In genomic region chr7:106979551-106980357, GRCh38 we compare ENCODE assay signal across 22 cellular contexts.
DNase-seq lines count a peak whose midpoint lies in the region; TF ChIP-seq lines count a peak whose summit lies in the region.
"Had no signal": no experiment of that assay in that cellular context is flagged by ENCODE, and none has a peak within 500 bp of the region (broad histone marks: within the 10 kb centered on the region; RNA-seq: fewer than 3 reads in every experiment).

No MANE protein-coding gene starts in this region.

- H3K23ac ChIP-seq in mesenchymal stem cell (ENCODE audit: low read length in 2 of 2) = peak overlapping the region in 1 of 2 experiments; percentile 38

- intact Hi-C loops in dorsolateral prefrontal cortex (cut with DNase I) = no loop called here

- H2BK5ac ChIP-seq in mesenchymal stem cell (ENCODE audit: low read depth, low read length, poor library complexity, severe bottlenecking) = no peak overlapping the region

- H4K91ac ChIP-seq in mesenchymal stem cell (ENCODE audit: low read length) = no peak overlapping the region

- no peak overlapping the region for H2BK12ac ChIP-seq in mesenchymal stem cell (ENCODE audit: low read length in 2 of 2)

- no peak for TF ChIP-seq CTCF in dorsolateral prefrontal cortex (IDR thresholded peaks at IDR 0.05 in 54 of 56, conservative IDR thresholded peaks at IDR 0.05 in 2 of 56; ENCODE audit: low read depth in 1 of 56, partially characterized antibody in 56 of 56)

- no peak overlapping the region for H3K4me2 ChIP-seq in mesenchymal stem cell (ENCODE audit: low read length, poor library complexity, severe bottlenecking)

- H3K4me1 ChIP-seq in mesenchymal stem cell (ENCODE audit: control insufficient read depth, insufficient read depth, low read depth, low read length) (peaks cover 1% of the 10 kb centered on the region), subcutaneous abdominal adipose tissue (ENCODE audit: control insufficient read depth in 5 of 5, insufficient read depth in 5 of 5, low read length in 5 of 5) (peaks cover 0 to 29% (median 21%) of the 10 kb centered on the region in 5 donors)
- H3K4me1 ChIP-seq: foreskin keratinocyte, suprapubic skin had no signal

- no peak overlapping the region for H3K4me3 ChIP-seq in dorsolateral prefrontal cortex
- no peak overlapping the region for H3K4me3 ChIP-seq in mesenchymal stem cell (ENCODE audit: insufficient read depth in 1 of 2, low read depth in 1 of 2, low read length in 2 of 2)
- H3K4me3 ChIP-seq in subcutaneous abdominal adipose tissue (ENCODE audit: low read depth in 1 of 5, low read length in 5 of 5) = no peak overlapping the region
- H3K4me3 ChIP-seq: suprapubic skin had no signal

- H3K79me1 ChIP-seq in mesenchymal stem cell (replicated peaks; ENCODE audit: low read length, poor library complexity, severe bottlenecking) = no peaks in the 10 kb centered on the region

- no peak overlapping the region for H2BK15ac ChIP-seq in mesenchymal stem cell (ENCODE audit: low read depth, poor library complexity, severe bottlenecking)

- H3K27me3 ChIP-seq in dorsolateral prefrontal cortex = no peaks in the 10 kb centered on the region
- peaks cover 0 to 12% of the 10 kb centered on the region in 2 experiments for H3K27me3 ChIP-seq in mesenchymal stem cell (ENCODE audit: control insufficient read depth in 1 of 2, insufficient read depth in 1 of 2, low read length in 2 of 2)
- no peaks in the 10 kb centered on the region for H3K27me3 ChIP-seq in subcutaneous abdominal adipose tissue (ENCODE audit: control insufficient read depth in 5 of 5, insufficient read depth in 4 of 5, low read length in 5 of 5)
- H3K27me3 ChIP-seq: foreskin keratinocyte, suprapubic skin had no signal

- no peak overlapping the region for H2AK5ac ChIP-seq in mesenchymal stem cell (ENCODE audit: low read length, severe bottlenecking)

- no peak overlapping the region for H2BK120ac ChIP-seq in mesenchymal stem cell (ENCODE audit: low read depth, low read length)

- WGBS in mesenchymal stem cell = 70% methylated on average over 6 of the region's 9 CpGs

- no peak overlapping the region for H3K9ac ChIP-seq in mesenchymal stem cell (ENCODE audit: low read length)
- H3K9ac ChIP-seq in subcutaneous abdominal adipose tissue (ENCODE audit: low read length in 5 of 5) = peak overlapping the region in 1 of 5 donors; percentile 70

- H3K27ac ChIP-seq in dorsolateral prefrontal cortex (peak overlapping the region in 30 of 59 donors; percentile 4 to 71 (median 36)), mesenchymal stem cell (ENCODE audit: low read length, poor library complexity, severe bottlenecking) (no peak overlapping the region), subcutaneous abdominal adipose tissue (ENCODE audit: low read depth, low read length) (peak overlapping the region; percentile 79)
- H3K27ac ChIP-seq: foreskin keratinocyte, RWPE1, suprapubic skin had no signal

- H3K36me3 ChIP-seq in mesenchymal stem cell (ENCODE audit: control insufficient read depth in 1 of 2, insufficient read depth in 2 of 2, low read depth in 1 of 2, low read length in 2 of 2) (no peaks in the 10 kb centered on the region), subcutaneous abdominal adipose tissue (ENCODE audit: control insufficient read depth in 5 of 5, insufficient read depth in 5 of 5, low read length in 5 of 5) (no peaks in the 10 kb centered on the region)
- H3K36me3 ChIP-seq: suprapubic skin had no signal

- no peak overlapping the region for H3K14ac ChIP-seq in mesenchymal stem cell (ENCODE audit: low read length in 2 of 2)

- H3K18ac ChIP-seq in mesenchymal stem cell (ENCODE audit: low read depth in 1 of 2, low read length in 2 of 2) = no peak overlapping the region

- H4K8ac ChIP-seq in mesenchymal stem cell (ENCODE audit: low read length) = peak overlapping the region; percentile 4

- H3K9me3 ChIP-seq in mesenchymal stem cell (ENCODE audit: control insufficient read depth, low read length) (no peaks in the 10 kb centered on the region), subcutaneous abdominal adipose tissue (ENCODE audit: control insufficient read depth in 5 of 5, low read length in 5 of 5) (no peaks in the 10 kb centered on the region)
- H3K9me3 ChIP-seq: suprapubic skin had no signal

- DNase-seq in SK-N-DZ (ENCODE audit: low spot score) = peak; percentile 37
- no peak for DNase-seq in dorsolateral prefrontal cortex
- no peak for DNase-seq in mesenchymal stem cell
- DNase-seq in NCI-H82 (lab: John Stamatoyannopoulos, UW) = no peak
- DNase-seq in activated CD4-positive, CD25-positive, alpha-beta regulatory T cell (lab: John Stamatoyannopoulos, UW) = no peak
- no peak for DNase-seq in ecto neural progenitor cell (ENCODE audit: low spot score)
- DNase-seq: activated naive CD4-positive, alpha-beta T cell treated with anti-CD3 and anti-CD28 coated beads, Interleukin-2, amount 10 ng/mL, durations not matched to agents 7 days and 5 days; activated T-cell treated with anti-CD3 and anti-CD28 coated beads, Interleukin-2, amount 50 U/mL, for 4 hours; aorta; CD4-positive, CD25-positive, alpha-beta regulatory T cell; DMS 273 treated with DMSO at 0.1 percent for 48 hours; foreskin keratinocyte; hypothalamus; kidney; naive B cell; NCI-H1436; NCI-H526 treated with DMSO at 0.1 percent for 48 hours; posterior cingulate gyrus; stimulated activated CD4-positive, alpha-beta T cell treated with anti-CD3 and anti-CD28 coated beads, Interleukin-2, amount 100 ng/mL, for 24 hours had no signal

- H3K4ac ChIP-seq in mesenchymal stem cell (ENCODE audit: low read depth in 1 of 2, low read length in 2 of 2) = no peak overlapping the region

- no peak overlapping the region for H2AFZ ChIP-seq in mesenchymal stem cell (ENCODE audit: low read depth, low read length)
